In genomic region chr7:130272456-130273080, GRCh38 we compare ENCODE assay signal across 8 cellular contexts. TPM values are rescaled to one million over a fixed set of nuclear protein-coding genes. Genes with fewer than 3 reads are reported as not detected.
DNase-seq lines count a peak whose midpoint lies in the region; ATAC-seq, FAIRE-seq and TF ChIP-seq lines count a peak whose summit lies in the region.

No MANE protein-coding gene starts in this region.

- H3K4me1 ChIP-seq in endodermal cell (ENCODE audit: control insufficient read depth, insufficient read depth, low read length), result peaks cover 11% of the 10 kb centered on the region
- H3K4me1 ChIP-seq in pancreas, result peaks cover 12 to 39% (median 25%) of the 10 kb centered on the region in 3 donors

- peak overlapping the region; percentile 92 for H3K27ac Mint-ChIP-seq in endodermal cell

- H3K27me3 Mint-ChIP-seq in endodermal cell (ENCODE audit: insufficient read depth), result peaks cover 2% of the 10 kb centered on the region

- peaks cover 43% of the 10 kb centered on the region for H3K4me1 Mint-ChIP-seq in endodermal cell

- H3K4me3 Mint-ChIP-seq in endodermal cell, result peak overlapping the region; percentile 40

- H3K4me3 ChIP-seq in endodermal cell (ENCODE audit: low read length) (peak overlapping the region; percentile 3), pancreas (peak overlapping the region in 3 of 4 donors; percentile 0 to 55 (median 49))

- intact Hi-C loops in pancreas (cut with DNase I), result no loop called here

- TF ChIP-seq CTCF in endodermal cell (conservative IDR thresholded peaks at IDR 0.05), result no peak
- no peak for TF ChIP-seq CTCF in pancreas (IDR thresholded peaks at IDR 0.05)

- 54 to 60% methylated on average over 17 to 23 of the region's 23 CpGs for WGBS in endodermal cell (ENCODE audit: insufficient coverage in 1 of 2, insufficient read length in 1 of 2), 2 experiments
- 28 to 29% methylated on average over 23 of the region's 23 CpGs for WGBS in pancreas, 2 donors

- ATAC-seq in pancreas (peak; percentile 3 to 24 (median 16)), GM18520 (IDR thresholded peaks at IDR 0.05; ENCODE audit: unreplicated experiment) (no peak)

- no peaks in the 10 kb centered on the region for H3K36me3 Mint-ChIP-seq in endodermal cell (ENCODE audit: low read depth)

- peak; percentile 59 for DNase-seq in ELF-1 (ENCODE audit: low read depth, low spot score)
- peak; percentile 76 for DNase-seq in NCI-H2227 (lab: John Stamatoyannopoulos, UW; ENCODE audit: unreplicated experiment)
- peak; percentile 76 for DNase-seq in endodermal cell
- peak in 2 of 6 donors; percentile 74 for DNase-seq in pancreas
- DNase-seq in activated effector memory CD4-positive, alpha-beta T cell treated with Interleukin-2 at 50 U/mL for 16 hours, result no peak
- no peak for DNase-seq in NOMO-1 treated with DMSO at 0.1 percent for 48 hours (lab: John Stamatoyannopoulos, UW; ENCODE audit: unreplicated experiment)
- DNase-seq in OCI-M1 (lab: John Stamatoyannopoulos, UW), result no peak

- H3K36me3 ChIP-seq in endodermal cell (ENCODE audit: control insufficient read depth, insufficient read depth, low read length) (no peaks in the 10 kb centered on the region), pancreas (peaks cover 0 to 28% (median 26%) of the 10 kb centered on the region in 3 donors)

- FAIRE-seq in pancreas (lab: Jason Lieb, UNC), result no peak

- no peaks in the 10 kb centered on the region for H3K9me3 Mint-ChIP-seq in endodermal cell

- peak overlapping the region; percentile 97 for H3K27ac ChIP-seq in endodermal cell (ENCODE audit: low read depth, low read length)
- peak overlapping the region; percentile 13 to 85 (median 48) for H3K27ac ChIP-seq in pancreas

- H3K9ac ChIP-seq in endodermal cell (ENCODE audit: extremely low read depth, low read length, poor library complexity, severe bottlenecking), result peak overlapping the region; percentile 28

- no peaks in the 10 kb centered on the region for H3K9me3 ChIP-seq in endodermal cell (ENCODE audit: control insufficient read depth, low read length)
- H3K9me3 ChIP-seq in pancreas, result no peaks in the 10 kb centered on the region

- H3K27me3 ChIP-seq in endodermal cell (ENCODE audit: control insufficient read depth, insufficient read depth, low read length, poor library complexity, severe bottlenecking) (no peaks in the 10 kb centered on the region), pancreas (no peaks in the 10 kb centered on the region)

RNA-seq across cellular contexts. Expression of gene CPA2, which starts 5.9 kb away (rescaled TPM):
- total RNA-seq in endodermal cell (under 1 TPM; 0.40 to 0.66 TPM), pancreas (over 10,000 TPM in 1 of 6 donors, 1,000 to 10,000 TPM in 5; 5,238 to 12,479 (median 6,515) TPM)
- 0.75 TPM for polyA plus RNA-seq in endodermal cell (2013, experiment 1 of 2)
- polyA plus RNA-seq in endodermal cell (2013, experiment 2 of 2), result 0.79 TPM
- 1,000 to 10,000 TPM; 4,251 to 4,591 TPM for polyA plus RNA-seq in pancreas

RNA-seq across cellular contexts. Expression of gene CPA4, which starts 20.4 kb away (rescaled TPM):
- total RNA-seq in endodermal cell (not detected), pancreas (10 to 100 TPM in 1 of 6 donors, 1 to 10 TPM in 5; 4.5 to 12.4 (median 5.9) TPM)
- polyA plus RNA-seq in endodermal cell (2013, experiment 1 of 2), result 0.78 TPM
- polyA plus RNA-seq in endodermal cell (2013, experiment 2 of 2), result 0.37 TPM
- polyA plus RNA-seq in pancreas, result 1 to 10 TPM; 6.9 to 8.4 TPM

Comparison
In these comparisons a context has a peak if more than half of its experiments do, and no peak if none do; other contexts are left out.
1. DNase-seq: peak in ELF-1 (single experiment), NCI-H2227 (single experiment) and endodermal cell (single experiment); none in activated effector memory CD4-positive, alpha-beta T cell treated with Interleukin-2 at 50 U/mL for 16 hours (single experiment), NOMO-1 treated with DMSO at 0.1 percent for 48 hours (single experiment) and OCI-M1 (single experiment).
2. RNA of gene CPA2, which starts 5.9 kb away (total RNA-seq): 5,238 to 12,479 TPM in pancreas; 0.40 to 0.66 TPM in endodermal cell; every median in the first group is over 1,000 times any median in the second.
3. RNA of gene CPA4, which starts 20.4 kb away (total RNA-seq): 4.5 to 12.4 TPM in pancreas; not detected in endodermal cell; every median in the first group is over 4 times any median in the second.